Comparison of ENCODE assay signal across 8 cellular contexts in genomic region chr6:42898891-42899361, GRCh38. TPM values are rescaled to one million over a fixed set of nuclear protein-coding genes. Genes with fewer than 3 reads are reported as not detected.
DNase-seq lines count a peak whose midpoint lies in the region; ATAC-seq and TF ChIP-seq lines count a peak whose summit lies in the region.

No MANE protein-coding gene starts in this region.

- H3K27ac Mint-ChIP-seq in CD8-positive, alpha-beta T cell = no peak overlapping the region

- no peaks in the 10 kb centered on the region for H3K9me3 Mint-ChIP-seq in CD8-positive, alpha-beta T cell

- peak; percentile 41 to 82 (median 64) for DNase-seq in CD8-positive, alpha-beta T cell
- DNase-seq in KBM-7 = peak; percentile 77
- peak; percentile 65 for DNase-seq in activated T-cell treated with anti-CD3 and anti-CD28 coated beads for 1 hour (ENCODE audit: low read depth)
- peak; percentile 72 for DNase-seq in fibroblast of mammary gland (ENCODE audit: low read depth)
- DNase-seq in omental fat pad (ENCODE audit: low spot score) = peak; percentile 73
- DNase-seq in transverse colon = peak; percentile 71

- H2AFZ ChIP-seq in OCI-LY3 (ENCODE audit: low read depth, low read length) = 0 out of 2 replicates have a peak overlapping the region, but pooled peaks have one; percentile 1

- no peak overlapping the region for H3K9ac ChIP-seq in OCI-LY3 (ENCODE audit: low read length)

- H3K4me1 Mint-ChIP-seq in CD8-positive, alpha-beta T cell (ENCODE audit: low read depth) = peaks cover 17% of the 10 kb centered on the region

- POLR2A ChIA-PET in CD8-positive, alpha-beta T cell (lab: Charles Lee) = no interaction called here

- ATAC-seq in CD8-positive, alpha-beta T cell = no peak
- ATAC-seq in omental fat pad (ENCODE audit: low FRiP score) = no peak
- no peak for ATAC-seq in GM21825 (IDR thresholded peaks at IDR 0.05; ENCODE audit: unreplicated experiment)

- H3K4me1 ChIP-seq in CD8-positive, alpha-beta T cell (ENCODE audit: insufficient read depth, low read length) = peaks cover 6% of the 10 kb centered on the region
- H3K4me1 ChIP-seq in OCI-LY3 (ENCODE audit: low read length) = peaks cover 24% of the 10 kb centered on the region
- peaks cover 0 to 13% (median 4%) of the 10 kb centered on the region in 4 donors for H3K4me1 ChIP-seq in transverse colon

- H3K27ac ChIP-seq in CD8-positive, alpha-beta T cell (ENCODE audit: low read depth, low read length) = no peak overlapping the region
- H3K27ac ChIP-seq in OCI-LY3 (ENCODE audit: low read length) (no peak overlapping the region), transverse colon (no peak overlapping the region)

- H3K79me2 ChIP-seq in OCI-LY3 (ENCODE audit: low read length) = no peaks in the 10 kb centered on the region

- in situ Hi-C loops in KBM-7 (cut with MboI; ENCODE audit: low pct_unique_long_range_greater_than_20kb, low sequenced_read_pairs) = no loop called here
- in situ Hi-C loops in transverse colon (cut with MboI; ENCODE audit: low pct_ligation_motif_present in 1 of 4, low pct_unique_long_range_greater_than_20kb in 1 of 4, low sequenced_read_pairs in 3 of 4) = loop anchor here in 1 of 4 donors (25.0 kb wide), 1 partner anchor 162 kb away; the partner anchor contains the start of gene TBCC

- no peak for TF ChIP-seq EP300 in transverse colon (IDR thresholded peaks at IDR 0.05; ENCODE audit: low read depth)

- no peaks in the 10 kb centered on the region for H3K36me3 ChIP-seq in CD8-positive, alpha-beta T cell (ENCODE audit: insufficient read depth, low read length)
- H3K36me3 ChIP-seq in OCI-LY3 (replicated peaks; ENCODE audit: low read depth, low read length) = no peaks in the 10 kb centered on the region
- H3K36me3 ChIP-seq in transverse colon = no peaks in the 10 kb centered on the region

- 10 to 11% methylated on average over 9 to 10 of the region's 10 CpGs for WGBS in transverse colon (ENCODE audit: low coverage in 1 of 2), 2 donors

- H3K4me2 ChIP-seq in OCI-LY3 (ENCODE audit: low read length) = peak overlapping the region; percentile 56

- no peak overlapping the region for H3K4me3 ChIP-seq in CD8-positive, alpha-beta T cell (ENCODE audit: low read depth, low read length)
- H3K4me3 ChIP-seq in OCI-LY3 (ENCODE audit: low read length) = 0 out of 2 replicates have a peak overlapping the region, but pooled peaks have one; percentile 40
- H3K4me3 ChIP-seq in fibroblast of mammary gland (ENCODE audit: control insufficient read depth, low read depth, low read length) = no peak overlapping the region
- H3K4me3 ChIP-seq in transverse colon = no peak overlapping the region

- CTCF ChIA-PET in CD8-positive, alpha-beta T cell (lab: Charles Lee) = interaction anchor here (0.7 to 4.7 kb wide), 10 partner anchors 13 to 249 kb away, joined by 3 to 124 read pairs (median 6); partner anchors contain the start of genes PEX6, PTCRA and RPL7L1

- no peaks in the 10 kb centered on the region for H4K20me1 ChIP-seq in OCI-LY3 (ENCODE audit: insufficient read depth, low read length)

- no peaks in the 10 kb centered on the region for H3K27me3 Mint-ChIP-seq in CD8-positive, alpha-beta T cell (ENCODE audit: low read depth)

- no peaks in the 10 kb centered on the region for H3K36me3 Mint-ChIP-seq in CD8-positive, alpha-beta T cell

- intact Hi-C loops in CD8-positive, alpha-beta T cell (cut with DNase I, micrococcal nuclease) = loop anchor here (1.0 to 10.0 kb wide), 4 partner anchors 20 to 1004 kb away; partner anchors contain the start of genes RPL7L1 (in 1 of the 2) and USP49 (in 1 of the 2)
- intact Hi-C loops in transverse colon (cut with DNase I; ENCODE audit: low total_unique reads) = no loop called here

- TF ChIP-seq CTCF in CD8-positive, alpha-beta T cell (IDR thresholded peaks at IDR 0.05) = peak; percentile 88
- TF ChIP-seq CTCF in OCI-LY3 (IDR thresholded peaks at IDR 0.05; ENCODE audit: low read depth, low read length) = peak; percentile 79
- peak; percentile 56 for TF ChIP-seq CTCF in fibroblast of mammary gland (conservative IDR thresholded peaks at IDR 0.05; ENCODE audit: control insufficient read depth, insufficient read depth, low read depth, low read length)
- TF ChIP-seq CTCF in omental fat pad (IDR thresholded peaks at IDR 0.05) = peak in 2 of 3 donors; percentile 4 to 53
- peak; percentile 80 to 88 (median 81) for TF ChIP-seq CTCF in transverse colon (IDR thresholded peaks at IDR 0.05)

- no peak overlapping the region for H3K4me3 Mint-ChIP-seq in CD8-positive, alpha-beta T cell

- no peaks in the 10 kb centered on the region for H3K9me3 ChIP-seq in CD8-positive, alpha-beta T cell (ENCODE audit: low read length)
- H3K9me3 ChIP-seq in OCI-LY3 (ENCODE audit: insufficient read depth, low read length) (no peaks in the 10 kb centered on the region), transverse colon (no peaks in the 10 kb centered on the region)

- TF ChIP-seq POLR2A in transverse colon (IDR thresholded peaks at IDR 0.05) = no peak

- no peaks in the 10 kb centered on the region for H3K27me3 ChIP-seq in CD8-positive, alpha-beta T cell (ENCODE audit: insufficient read depth, low read length)
- H3K27me3 ChIP-seq in OCI-LY3 (ENCODE audit: low read depth, low read length) (no peaks in the 10 kb centered on the region), transverse colon (no peaks in the 10 kb centered on the region)

RNA-seq across cellular contexts. Expression of gene PTCRA, which starts 16.9 kb away (rescaled TPM):
- total RNA-seq in CD8-positive, alpha-beta T cell = not detected
- total RNA-seq in omental fat pad (under 1 TPM in 1 of 4 donors, not detected in 3; 0.72 TPM), transverse colon (not detected)

RNA-seq across cellular contexts. Expression of gene RPL7L1, which starts 19.5 kb away (rescaled TPM):
- 10 to 100 TPM; 67.9 to 68.6 TPM for total RNA-seq in CD8-positive, alpha-beta T cell
- total RNA-seq in omental fat pad (100 to 1,000 TPM in 2 of 4 donors, 10 to 100 TPM in 2; 93.0 to 138 (median 105) TPM), transverse colon (10 to 100 TPM; 27.3 to 57.1 (median 43.4) TPM)

RNA-seq across cellular contexts. Expression of gene CNPY3, which starts 30.4 kb away (rescaled TPM):
- 10 to 100 TPM; 43.9 to 47.4 TPM for total RNA-seq in CD8-positive, alpha-beta T cell
- total RNA-seq in omental fat pad = 10 to 100 TPM; 28.4 to 43.7 (median 32.6) TPM
- 10 to 100 TPM; 10.3 to 24.4 (median 21.0) TPM for total RNA-seq in transverse colon

Comparison
In these comparisons a context has a peak if more than half of its experiments do, and no peak if none do; other contexts are left out.
1. CTCF ChIP-seq: peak in every context shown above with its lines; median percentile 88 in CD8-positive, alpha-beta T cell; 81 in transverse colon; 79 in OCI-LY3; 56 in fibroblast of mammary gland; 28 in omental fat pad.